In the genomic region with DNA sequence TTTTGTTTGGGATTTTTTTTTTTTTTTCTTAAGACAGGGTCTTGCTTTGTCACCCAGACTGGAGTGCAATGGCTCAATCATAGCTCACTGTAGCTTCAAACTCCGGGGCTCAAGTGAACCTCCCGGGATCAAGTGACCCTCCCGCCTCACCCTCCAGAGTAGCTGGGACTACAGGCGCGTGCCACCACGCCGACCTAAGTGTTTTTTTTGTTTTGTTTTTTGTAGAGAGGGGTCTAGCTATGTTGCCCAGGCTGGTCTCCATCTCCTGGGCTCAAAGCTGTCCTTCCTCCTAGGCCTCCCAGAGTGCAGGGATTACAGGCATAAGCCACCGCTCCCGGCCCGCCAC, we compare ENCODE assay signal across 2 cellular contexts.
TF ChIP-seq lines count a peak whose summit lies in the region.

No MANE protein-coding gene starts in this region.

TF ChIP-seq in HCT116, 20 proteins besides CTCF, POLR2A, EP300 and RAD21 (continued from another document):
- TF ChIP-seq, protein P1, sequence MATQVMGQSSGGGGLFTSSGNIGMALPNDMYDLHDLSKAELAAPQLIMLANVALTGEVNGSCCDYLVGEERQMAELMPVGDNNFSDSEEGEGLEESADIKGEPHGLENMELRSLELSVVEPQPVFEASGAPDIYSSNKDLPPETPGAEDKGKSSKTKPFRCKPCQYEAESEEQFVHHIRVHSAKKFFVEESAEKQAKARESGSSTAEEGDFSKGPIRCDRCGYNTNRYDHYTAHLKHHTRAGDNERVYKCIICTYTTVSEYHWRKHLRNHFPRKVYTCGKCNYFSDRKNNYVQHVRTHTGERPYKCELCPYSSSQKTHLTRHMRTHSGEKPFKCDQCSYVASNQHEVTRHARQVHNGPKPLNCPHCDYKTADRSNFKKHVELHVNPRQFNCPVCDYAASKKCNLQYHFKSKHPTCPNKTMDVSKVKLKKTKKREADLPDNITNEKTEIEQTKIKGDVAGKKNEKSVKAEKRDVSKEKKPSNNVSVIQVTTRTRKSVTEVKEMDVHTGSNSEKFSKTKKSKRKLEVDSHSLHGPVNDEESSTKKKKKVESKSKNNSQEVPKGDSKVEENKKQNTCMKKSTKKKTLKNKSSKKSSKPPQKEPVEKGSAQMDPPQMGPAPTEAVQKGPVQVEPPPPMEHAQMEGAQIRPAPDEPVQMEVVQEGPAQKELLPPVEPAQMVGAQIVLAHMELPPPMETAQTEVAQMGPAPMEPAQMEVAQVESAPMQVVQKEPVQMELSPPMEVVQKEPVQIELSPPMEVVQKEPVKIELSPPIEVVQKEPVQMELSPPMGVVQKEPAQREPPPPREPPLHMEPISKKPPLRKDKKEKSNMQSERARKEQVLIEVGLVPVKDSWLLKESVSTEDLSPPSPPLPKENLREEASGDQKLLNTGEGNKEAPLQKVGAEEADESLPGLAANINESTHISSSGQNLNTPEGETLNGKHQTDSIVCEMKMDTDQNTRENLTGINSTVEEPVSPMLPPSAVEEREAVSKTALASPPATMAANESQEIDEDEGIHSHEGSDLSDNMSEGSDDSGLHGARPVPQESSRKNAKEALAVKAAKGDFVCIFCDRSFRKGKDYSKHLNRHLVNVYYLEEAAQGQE (IDR thresholded peaks at IDR 0.05; ENCODE audit: low read depth), result no peak
- TF ChIP-seq, protein P2, sequence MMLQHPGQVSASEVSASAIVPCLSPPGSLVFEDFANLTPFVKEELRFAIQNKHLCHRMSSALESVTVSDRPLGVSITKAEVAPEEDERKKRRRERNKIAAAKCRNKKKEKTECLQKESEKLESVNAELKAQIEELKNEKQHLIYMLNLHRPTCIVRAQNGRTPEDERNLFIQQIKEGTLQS (IDR thresholded peaks at IDR 0.05), result no peak

TF ChIP-seq in WTC11, 78 proteins besides CTCF, POLR2A, EP300 and RAD21 (continued from another document):
- TF ChIP-seq, protein P3, sequence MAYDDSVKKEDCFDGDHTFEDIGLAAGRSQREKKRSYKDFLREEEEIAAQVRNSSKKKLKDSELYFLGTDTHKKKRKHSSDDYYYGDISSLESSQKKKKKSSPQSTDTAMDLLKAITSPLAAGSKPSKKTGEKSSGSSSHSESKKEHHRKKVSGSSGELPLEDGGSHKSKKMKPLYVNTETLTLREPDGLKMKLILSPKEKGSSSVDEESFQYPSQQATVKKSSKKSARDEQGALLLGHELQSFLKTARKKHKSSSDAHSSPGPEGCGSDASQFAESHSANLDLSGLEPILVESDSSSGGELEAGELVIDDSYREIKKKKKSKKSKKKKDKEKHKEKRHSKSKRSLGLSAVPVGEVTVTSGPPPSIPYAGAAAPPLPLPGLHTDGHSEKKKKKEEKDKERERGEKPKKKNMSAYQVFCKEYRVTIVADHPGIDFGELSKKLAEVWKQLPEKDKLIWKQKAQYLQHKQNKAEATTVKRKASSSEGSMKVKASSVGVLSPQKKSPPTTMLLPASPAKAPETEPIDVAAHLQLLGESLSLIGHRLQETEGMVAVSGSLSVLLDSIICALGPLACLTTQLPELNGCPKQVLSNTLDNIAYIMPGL (CRISPR knock-in tag; IDR thresholded peaks at IDR 0.05), result no peak
